ENCODE assay signal across 19 cellular contexts in genomic region chr9:114035845-114036785, GRCh38. TPM values are rescaled to one million over a fixed set of nuclear protein-coding genes. Genes with fewer than 3 reads are reported as not detected.
A peak's percentile ranks its signal among the peaks of the same experiment; 100 is the strongest.
DNase-seq lines count a peak whose midpoint lies in the region; ATAC-seq and TF ChIP-seq lines count a peak whose summit lies in the region.
"Had no signal": no experiment of that assay in that cellular context is flagged by ENCODE, and none has a peak within 500 bp of the region (broad histone marks: within the 10 kb centered on the region; RNA-seq: fewer than 3 reads in every experiment).

No MANE protein-coding gene starts in this region.

- no peak overlapping the region for H3K4me2 ChIP-seq in BLaER1

- no peaks in the 10 kb centered on the region for H3K4me1 Mint-ChIP-seq in endothelial cell (ENCODE audit: unreplicated experiment)
- H3K4me1 Mint-ChIP-seq: immature natural killer cell had no signal

- TF ChIP-seq CTCF in GM10248 (IDR thresholded peaks at IDR 0.05; ENCODE audit: control extremely low read depth, extremely low read depth, low read depth, missing control alignments): no peak
- no peak for TF ChIP-seq CTCF in endothelial cell (IDR thresholded peaks at IDR 0.05; ENCODE audit: unreplicated experiment)

- H3K4me3 ChIP-seq in BLaER1: no peak overlapping the region
- H3K4me3 ChIP-seq: body of pancreas, heart left ventricle, right lobe of liver had no signal

- H3K27me3 Mint-ChIP-seq in endothelial cell (ENCODE audit: unreplicated experiment): peaks cover 12% of the 10 kb centered on the region
- H3K27me3 Mint-ChIP-seq: CD4-positive, alpha-beta T cell had no signal

- 0 out of 2 replicates have a peak overlapping the region, but pooled peaks have one; percentile 48 for H3K9ac ChIP-seq in BLaER1

- H3K27ac ChIP-seq in BLaER1: peak overlapping the region; percentile 70; the same call in 1 of the 2 replicates
- H3K27ac ChIP-seq: body of pancreas, heart left ventricle, right lobe of liver had no signal

- no peaks in the 10 kb centered on the region for H3K27me3 ChIP-seq in BLaER1
- H3K27me3 ChIP-seq: body of pancreas, heart left ventricle, right lobe of liver had no signal

- H3K4me1 ChIP-seq in BLaER1: peaks cover 48% of the 10 kb centered on the region
- H3K4me1 ChIP-seq: body of pancreas, right lobe of liver had no signal

- no peaks in the 10 kb centered on the region for H4K20me1 ChIP-seq in BLaER1

- H3K9me3 Mint-ChIP-seq in endothelial cell (ENCODE audit: unreplicated experiment): no peaks in the 10 kb centered on the region
- H3K9me3 Mint-ChIP-seq: activated T-cell treated with anti-CD3 and anti-CD28 coated beads, Interleukin-2, amount 50 U/mL, for 72 hours; CD4-positive, alpha-beta T cell; immature natural killer cell had no signal

- CTCF ChIA-PET in GM10248 (lab: Yijun Ruan, JAX): no interaction called here

- H3K36me3 Mint-ChIP-seq in endothelial cell (ENCODE audit: low read depth, unreplicated experiment): peaks cover 44% of the 10 kb centered on the region

- no peak overlapping the region for H3K27ac Mint-ChIP-seq in endothelial cell (ENCODE audit: unreplicated experiment)
- H3K27ac Mint-ChIP-seq: activated T-cell treated with anti-CD3 and anti-CD28 coated beads, Interleukin-2, amount 50 U/mL, for 72 hours; CD4-positive, alpha-beta T cell had no signal

- DNase-seq in GM10248 (ENCODE audit: extremely low spot score): peak; percentile 3
- DNase-seq in endothelial cell (ENCODE audit: low spot score): no peak
- DNase-seq in posterior vena cava (ENCODE audit: low spot score): peak; percentile 37
- DNase-seq in NCI-H345 treated with DMSO at 0.1 percent for 48 hours (lab: John Stamatoyannopoulos, UW; ENCODE audit: unreplicated experiment): no peak
- DNase-seq in iPS-NIHi11 (ENCODE audit: low spot score): no peak
- DNase-seq: activated CD4-positive, alpha-beta T cell treated with anti-CD3 and anti-CD28 coated beads, Interleukin-2, amount 50 U/mL, for 48 hours; activated T-cell treated with anti-CD3 and anti-CD28 coated beads, Interleukin-2, amount 50 U/mL, for 72 hours; CD4-positive, alpha-beta T cell; GOT3; immature natural killer cell; NCI-H1105 treated with DMSO at 0.1 percent for 48 hours; NCI-H2081 treated with DMSO at 0.1 percent for 48 hours; NCI-H446 treated with DMSO at 0.1 percent for 48 hours had no signal

- H3K9me3 ChIP-seq in BLaER1: peaks cover 11% of the 10 kb centered on the region
- H3K9me3 ChIP-seq: body of pancreas, heart left ventricle, right lobe of liver had no signal

- intact Hi-C loops in posterior vena cava (cut with DNase I): loop anchor here in 1 of 2 donors (10.0 kb wide), 1 partner anchor 351 kb away; no protein-coding TSS in a partner anchor

- POLR2A ChIA-PET in GM10248 (lab: Yijun Ruan, JAX): no interaction called here

- ATAC-seq in GM18517 (IDR thresholded peaks at IDR 0.05; ENCODE audit: unreplicated experiment): no peak
- ATAC-seq: activated T-cell treated with anti-CD3 and anti-CD28 coated beads, Interleukin-2, amount 50 U/mL, for 72 hours; body of pancreas; heart left ventricle had no signal

- H3K36me3 ChIP-seq in BLaER1: peaks cover 92% of the 10 kb centered on the region

- H3K4me3 Mint-ChIP-seq in endothelial cell (ENCODE audit: unreplicated experiment): peak overlapping the region; percentile 10
- H3K4me3 Mint-ChIP-seq: activated T-cell treated with anti-CD3 and anti-CD28 coated beads, Interleukin-2, amount 50 U/mL, for 72 hours; CD4-positive, alpha-beta T cell; immature natural killer cell had no signal

RNA-seq across cellular contexts. Expression of gene AMBP, which starts 42.0 kb away (rescaled TPM):
- total RNA-seq in endothelial cell (ENCODE audit: unreplicated experiment) (not detected), posterior vena cava (under 1 TPM in 1 of 2 donors, not detected in 1; 0.65 TPM)
- total RNA-seq: activated T-cell treated with anti-CD3 and anti-CD28 coated beads, Interleukin-2, amount 50 U/mL, for 72 hours; CD4-positive, alpha-beta T cell; T-helper 2 cell treated with Interferon-gamma antibody and Interleukin-4, amounts not matched to agents 100 ng/mL and 5 ng/mL, for 36 hours had no signal

Comparison
In these comparisons a context has a peak if more than half of its experiments do, and no peak if none do; other contexts are left out.
1. DNase-seq: peak in GM10248 (single experiment) and posterior vena cava (single experiment); none in endothelial cell (single experiment), NCI-H345 treated with DMSO at 0.1 percent for 48 hours (single experiment) and iPS-NIHi11 (single experiment).